ENCODE assay signal across 11 cellular contexts in the genomic region with DNA sequence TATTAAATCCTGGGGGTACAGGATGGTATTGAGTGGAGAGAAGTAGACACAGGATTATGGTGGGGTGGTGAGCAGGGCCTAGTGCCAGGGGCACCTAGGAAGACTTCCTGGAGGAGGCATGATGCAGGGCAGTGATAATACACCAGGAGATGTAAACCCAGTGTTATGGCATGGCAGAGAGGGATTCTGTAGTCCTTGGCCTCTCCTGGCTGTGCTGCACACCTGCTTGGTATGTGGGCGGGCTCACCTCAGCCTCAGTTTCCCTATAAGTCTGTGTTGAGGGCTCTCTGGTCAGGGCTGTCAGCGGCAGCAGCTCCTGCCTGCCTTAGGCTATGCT. TPM values are rescaled to one million over a fixed set of nuclear protein-coding genes. Genes with fewer than 3 reads are reported as not detected.
DNase-seq lines count a peak whose midpoint lies in the region; TF ChIP-seq lines count a peak whose summit lies in the region.
"Had no signal": no experiment of that assay in that cellular context is flagged by ENCODE, and none has a peak within 500 bp of the region (broad histone marks: within the 10 kb centered on the region; RNA-seq: fewer than 3 reads in every experiment).

No MANE protein-coding gene starts in this region.

- peaks cover 3% of the 10 kb centered on the region for H3K36me3 ChIP-seq in right atrium auricular region
- H3K36me3 ChIP-seq in vagina, result peaks cover 0 to 2% of the 10 kb centered on the region in 2 donors

- no peak for DNase-seq in right atrium auricular region (ENCODE audit: low spot score)
- no peak for DNase-seq in cardiac septum (ENCODE audit: low spot score)
- no peak for DNase-seq in activated naive CD8-positive, alpha-beta T cell treated with anti-CD3 and anti-CD28 coated beads for 36 hours
- DNase-seq in mesothelial cell of epicardium (ENCODE audit: low spot score in 2 of 2, unreplicated experiment in 2 of 2), result no peak
- no peak for DNase-seq in vagina (ENCODE audit: extremely low spot score in 2 of 2)
- DNase-seq in amygdala (lab: John Stamatoyannopoulos, UW), result no peak
- no peak for DNase-seq in NCI-H2171 (lab: John Stamatoyannopoulos, UW)
- DNase-seq in GM20000 (ENCODE audit: low spot score), result no peak
- DNase-seq: activated CD4-positive, alpha-beta T cell treated with anti-CD3 and anti-CD28 coated beads for 4 hours; effector CD8-positive, alpha-beta T cell; left lung had no signal

- intact Hi-C loops in cardiac septum (cut with DNase I) (loop anchor here (2.0 kb wide), 1 partner anchor 14 kb away; the partner anchor contains the start of gene LGALS1), vagina (cut with DNase I) (no loop called here)

- no peak overlapping the region for H3K27ac Mint-ChIP-seq in activated naive CD8-positive, alpha-beta T cell treated with anti-CD3 and anti-CD28 coated beads for 36 hours
- peak overlapping the region; percentile 94 for H3K27ac Mint-ChIP-seq in mesothelial cell of epicardium

- H3K4me1 Mint-ChIP-seq in activated naive CD8-positive, alpha-beta T cell treated with anti-CD3 and anti-CD28 coated beads for 36 hours, result peaks cover 32% of the 10 kb centered on the region
- peaks cover 41% of the 10 kb centered on the region for H3K4me1 Mint-ChIP-seq in mesothelial cell of epicardium

- H3K27me3 ChIP-seq in right atrium auricular region, result no peaks in the 10 kb centered on the region
- H3K27me3 ChIP-seq in vagina, result no peaks in the 10 kb centered on the region
- H3K27me3 ChIP-seq: left lung had no signal

- no peaks in the 10 kb centered on the region for H3K9me3 Mint-ChIP-seq in activated naive CD8-positive, alpha-beta T cell treated with anti-CD3 and anti-CD28 coated beads for 36 hours
- H3K9me3 Mint-ChIP-seq in mesothelial cell of epicardium, result no peaks in the 10 kb centered on the region

- peaks cover 2% of the 10 kb centered on the region for H3K36me3 Mint-ChIP-seq in activated naive CD8-positive, alpha-beta T cell treated with anti-CD3 and anti-CD28 coated beads for 36 hours
- no peaks in the 10 kb centered on the region for H3K36me3 Mint-ChIP-seq in mesothelial cell of epicardium

- H3K27me3 Mint-ChIP-seq in activated naive CD8-positive, alpha-beta T cell treated with anti-CD3 and anti-CD28 coated beads for 36 hours, result no peaks in the 10 kb centered on the region
- H3K27me3 Mint-ChIP-seq in mesothelial cell of epicardium (ENCODE audit: low read depth), result no peaks in the 10 kb centered on the region

- H3K4me3 ChIP-seq in right atrium auricular region (no peak overlapping the region), vagina (no peak overlapping the region)
- H3K4me3 ChIP-seq: left lung had no signal

- H3K9me3 ChIP-seq in right atrium auricular region (no peaks in the 10 kb centered on the region), vagina (no peaks in the 10 kb centered on the region)
- H3K9me3 ChIP-seq: left lung had no signal

- H3K27ac ChIP-seq in right atrium auricular region (peak overlapping the region; percentile 73 to 81), vagina (peak overlapping the region; percentile 68)

- peaks cover 0 to 64% of the 10 kb centered on the region in 2 donors for H3K4me1 ChIP-seq in right atrium auricular region
- peaks cover 45% of the 10 kb centered on the region for H3K4me1 ChIP-seq in vagina

- no peak for TF ChIP-seq CTCF in right atrium auricular region (IDR thresholded peaks at IDR 0.05)
- no peak for TF ChIP-seq CTCF in mesothelial cell of epicardium (IDR thresholded peaks at IDR 0.05; ENCODE audit: unreplicated experiment)
- TF ChIP-seq CTCF in vagina (IDR thresholded peaks at IDR 0.05), result no peak
- no peak for TF ChIP-seq CTCF in GM20000 (IDR thresholded peaks at IDR 0.05; ENCODE audit: extremely low read depth, missing control alignments)

- no peak for TF ChIP-seq POLR2A in vagina (IDR thresholded peaks at IDR 0.05)

- peak overlapping the region; percentile 90 for H3K4me3 Mint-ChIP-seq in activated naive CD8-positive, alpha-beta T cell treated with anti-CD3 and anti-CD28 coated beads for 36 hours
- peak overlapping the region; percentile 71 for H3K4me3 Mint-ChIP-seq in mesothelial cell of epicardium

RNA-seq across cellular contexts. Expression of gene PDXP, which starts 2.2 kb away (rescaled TPM):
- total RNA-seq in right atrium auricular region (10 to 100 TPM; 15.7 to 32.0 TPM), cardiac septum (24.1 TPM), mesothelial cell of epicardium (15.6 to 16.5 TPM (median 16.1 TPM) in 3 replicates), vagina (6.4 TPM)
- 10 to 100 TPM; 41.4 to 42.5 TPM for total RNA-seq in activated naive CD8-positive, alpha-beta T cell treated with anti-CD3 and anti-CD28 coated beads for 36 hours

RNA-seq across cellular contexts. Expression of gene LGALS1, which starts 14.8 kb away (rescaled TPM):
- total RNA-seq in right atrium auricular region, result 1,000 to 10,000 TPM in 1 of 2 donors, 100 to 1,000 TPM in 1; 584 to 1,958 TPM
- total RNA-seq in cardiac septum, result 1,015 TPM
- 100 to 1,000 TPM; 166 to 171 TPM for total RNA-seq in activated naive CD8-positive, alpha-beta T cell treated with anti-CD3 and anti-CD28 coated beads for 36 hours
- total RNA-seq in mesothelial cell of epicardium, result 238 to 262 TPM (median 242 TPM) in 3 replicates
- 1,638 TPM for total RNA-seq in vagina

RNA-seq across cellular contexts. Expression of gene SH3BP1, which starts 21.2 kb away (rescaled TPM):
- total RNA-seq in right atrium auricular region (1 to 10 TPM; 1.5 to 4.0 TPM), cardiac septum (2.3 TPM), mesothelial cell of epicardium (30.0 to 33.0 TPM (median 31.9 TPM) in 3 replicates), vagina (34.1 TPM)
- total RNA-seq in activated naive CD8-positive, alpha-beta T cell treated with anti-CD3 and anti-CD28 coated beads for 36 hours, result 100 to 1,000 TPM in 1 of 2 experiments, 10 to 100 TPM in 1; 90.8 to 103 TPM

RNA-seq across cellular contexts. Expression of gene NOL12, which starts 25.5 kb away (rescaled TPM):
- total RNA-seq in right atrium auricular region, result 10 to 100 TPM; 17.8 to 24.7 TPM
- total RNA-seq in cardiac septum, result 15.2 TPM
- 10 to 100 TPM; 50.0 to 50.8 TPM for total RNA-seq in activated naive CD8-positive, alpha-beta T cell treated with anti-CD3 and anti-CD28 coated beads for 36 hours
- total RNA-seq in mesothelial cell of epicardium, result 23.9 to 25.2 TPM (median 24.8 TPM) in 3 replicates
- 28.2 TPM for total RNA-seq in vagina

RNA-seq across cellular contexts. Expression of gene TRIOBP, which starts 36.2 kb away (rescaled TPM):
- 100 to 1,000 TPM; 108 to 118 TPM for total RNA-seq in right atrium auricular region
- total RNA-seq in cardiac septum, result 115 TPM
- 10 to 100 TPM; 19.7 to 20.8 TPM for total RNA-seq in activated naive CD8-positive, alpha-beta T cell treated with anti-CD3 and anti-CD28 coated beads for 36 hours
- total RNA-seq in mesothelial cell of epicardium, result 69.2 to 76.1 TPM (median 71.4 TPM) in 3 replicates
- total RNA-seq in vagina, result 108 TPM
